In genomic region chr1:101236546-101237228, GRCh38 we compare ENCODE assay signal across 8 cellular contexts.
DNase-seq lines count a peak whose midpoint lies in the region; ATAC-seq and TF ChIP-seq lines count a peak whose summit lies in the region.

S1PR1 (plus strand) TSS chr1:101237019; CDS start chr1:101238985, 1,966 bp downstream.

- peaks cover 17% of the 10 kb centered on the region for H3K4me1 ChIP-seq in HUES48 (ENCODE audit: control insufficient read depth, insufficient read depth, low read length)

- H3K36me3 ChIP-seq in HUES48 (ENCODE audit: control insufficient read depth, insufficient read depth, low read length), result no peaks in the 10 kb centered on the region

- H3K27ac ChIP-seq in HUES48 (ENCODE audit: low read depth, low read length), result no peak within 1 kb of the TSS

- peaks cover 44% of the 10 kb centered on the region for H3K27me3 ChIP-seq in HUES48 (ENCODE audit: control insufficient read depth, insufficient read depth, low read length)

- DNase-seq in C1 segment of cervical spinal cord (lab: John Stamatoyannopoulos, UW), result peak in 9 of 14 donors; percentile 15 to 54 (median 37)
- peak; percentile 15 for DNase-seq in GM20000 (ENCODE audit: low spot score)
- DNase-seq in cerebellar cortex (ENCODE audit: low spot score), result peak; percentile 13
- peak; percentile 55 for DNase-seq in kidney glomerular epithelial cell (lab: John Stamatoyannopoulos, UW)
- DNase-seq in stimulated activated CD4-positive, alpha-beta T cell treated with anti-CD3 and anti-CD28 coated beads, Interleukin-1b, Interleukin-23, amount 100 ng/mL, for 1 hour (ENCODE audit: low read depth in 2 of 2), result peak; percentile 41 to 45
- DNase-seq in DMS153 treated with DMSO at 0.1 percent for 48 hours (lab: John Stamatoyannopoulos, UW; ENCODE audit: unreplicated experiment), result no peak

- ATAC-seq in activated CD4-positive, CD25-positive, alpha-beta regulatory T cell treated with anti-CD3 and anti-CD28 coated beads, Interleukin-2, amount 50 U/mL, for 24 hours, result peak; percentile 31 to 36

- H3K9me3 ChIP-seq in HUES48 (ENCODE audit: control insufficient read depth, insufficient read depth, low read length), result no peaks in the 10 kb centered on the region

- peak within 1 kb of the TSS; percentile 26; the same call in 1 of the 2 replicates for H3K9ac ChIP-seq in HUES48 (ENCODE audit: low read depth, low read length)

- TF ChIP-seq CTCF in GM20000 (IDR thresholded peaks at IDR 0.05; ENCODE audit: extremely low read depth, missing control alignments), result no peak

- H3K4me3 ChIP-seq in HUES48 (ENCODE audit: low read depth, low read length), result peak within 1 kb of the TSS; percentile 70
